Comparison of ENCODE assay signal across 8 cellular contexts in the genomic region with DNA sequence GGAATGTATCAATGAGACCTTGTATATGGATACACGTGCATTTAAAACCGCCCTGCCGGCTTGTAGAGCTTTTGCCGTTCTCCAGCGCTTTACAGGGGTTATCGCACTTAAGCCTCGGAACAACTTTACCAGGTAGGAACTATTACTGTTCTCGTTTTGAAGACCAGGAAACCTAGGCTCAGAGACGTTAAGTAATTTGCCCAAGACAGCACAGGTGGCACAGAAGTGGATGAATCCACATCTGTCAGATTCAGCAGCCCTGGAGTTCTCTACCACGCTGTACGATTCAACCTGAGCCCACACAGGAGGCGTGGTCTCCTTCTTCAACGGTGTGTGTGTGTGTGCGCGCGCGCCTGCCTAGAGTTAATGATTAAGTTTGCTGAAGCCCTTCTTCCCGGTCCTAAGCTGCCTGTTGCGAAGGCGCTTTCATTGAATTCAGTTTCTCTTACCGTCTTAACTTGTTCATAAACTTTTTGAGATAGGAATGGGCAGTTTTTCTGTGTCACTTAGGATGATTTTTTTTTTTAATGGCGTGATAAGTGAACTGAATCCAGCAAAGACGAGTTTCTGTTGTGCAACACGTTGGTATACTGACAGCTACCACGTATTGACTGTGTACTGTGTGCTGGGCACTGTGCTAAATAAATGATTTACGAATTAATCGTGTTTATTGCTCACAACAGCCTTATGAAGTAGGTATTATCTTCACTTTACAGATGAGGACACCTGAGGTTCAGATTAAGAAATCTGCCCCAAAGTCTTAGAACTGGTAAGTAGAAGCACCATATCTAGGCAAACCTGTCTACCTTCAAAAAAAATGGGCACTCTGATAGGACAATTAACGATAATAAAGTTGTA.
A peak's percentile ranks its signal among the peaks of the same experiment; 100 is the strongest.
DNase-seq lines count a peak whose midpoint lies in the region; ATAC-seq and TF ChIP-seq lines count a peak whose summit lies in the region.

No MANE protein-coding gene starts in this region.

- H3K36me3 ChIP-seq in HCT116 (ENCODE audit: control insufficient read depth in 1 of 2, insufficient read depth in 2 of 2, low read length in 2 of 2) (no peaks in the 10 kb centered on the region), MM.1S (replicated peaks; ENCODE audit: insufficient read depth, low read length) (no peaks in the 10 kb centered on the region; the same call in 1 of the 2 replicates), vagina (no peaks in the 10 kb centered on the region)

- intact Hi-C loops in HCT116 (cut with micrococcal nuclease): loop anchor here (1.0 to 5.0 kb wide), 4 partner anchors 42 to 165 kb away; a partner anchor contains a TSS
- intact Hi-C loops in Right ventricle myocardium inferior (cut with DNase I): loop anchor here (2.0 to 5.0 kb wide), 4 partner anchors 42 to 828 kb away; no protein-coding TSS in a partner anchor
- intact Hi-C loops in vagina (cut with DNase I): loop anchor here (5.0 to 10.0 kb wide), 2 partner anchors 722 to 830 kb away; no protein-coding TSS in a partner anchor

- peak overlapping the region; percentile 98 for H3K27ac ChIP-seq in HCT116 (ENCODE audit: low read depth, low read length)
- peak overlapping the region; percentile 78 for H3K27ac ChIP-seq in MM.1S (ENCODE audit: low read length)
- peak overlapping the region; percentile 60 for H3K27ac ChIP-seq in vagina

- TF ChIP-seq CTCF in HCT116 (IDR thresholded peaks at IDR 0.05 in 2 of 3, conservative IDR thresholded peaks at IDR 0.05 in 1 of 3; ENCODE audit: borderline replicate concordance in 1 of 3, insufficient read depth in 1 of 3, low read depth in 2 of 3, low read length in 2 of 3) (no peak), MM.1S (IDR thresholded peaks at IDR 0.05; ENCODE audit: low read length) (no peak), progenitor cell of endocrine pancreas (IDR thresholded peaks at IDR 0.05; ENCODE audit: unreplicated experiment) (no peak), vagina (IDR thresholded peaks at IDR 0.05) (no peak)

- peak; percentile 88 for DNase-seq in GF-D8 (lab: John Stamatoyannopoulos, UW)
- DNase-seq in HCT116 (ENCODE audit: low read depth, low spot score): peak; percentile 79
- peak; percentile 83 for DNase-seq in MM.1S
- DNase-seq in SIG-M5 treated with dmso at 0.1 percent for 504 hours (lab: John Stamatoyannopoulos, UW; ENCODE audit: unreplicated experiment): peak; percentile 88
- DNase-seq in activated naive CD4-positive, alpha-beta T cell (lab: John Stamatoyannopoulos, UW): peak; percentile 10 to 55 (median 41)
- peak; percentile 82 for DNase-seq in Right ventricle myocardium inferior (ENCODE audit: missing footprints)
- peak; percentile 77 for DNase-seq in progenitor cell of endocrine pancreas (ENCODE audit: low spot score, unreplicated experiment)
- no peak for DNase-seq in vagina (ENCODE audit: extremely low spot score in 2 of 2)

- peaks cover 19% of the 10 kb centered on the region for H3F3A ChIP-seq in MM.1S (ENCODE audit: insufficient read depth, low read length)

- peaks cover 91% of the 10 kb centered on the region for H3K79me2 ChIP-seq in HCT116 (ENCODE audit: insufficient read depth, low read length)
- peaks cover 80% of the 10 kb centered on the region for H3K79me2 ChIP-seq in MM.1S (ENCODE audit: low read length)

- no peaks in the 10 kb centered on the region for H3K9me3 ChIP-seq in HCT116 (ENCODE audit: control insufficient read depth in 1 of 2, insufficient read depth in 1 of 2, low read depth in 1 of 2, low read length in 2 of 2)
- H3K9me3 ChIP-seq in MM.1S (replicated peaks; ENCODE audit: insufficient read depth, low read length): no peaks in the 10 kb centered on the region
- H3K9me3 ChIP-seq in vagina: no peaks in the 10 kb centered on the region

- no peaks in the 10 kb centered on the region for H3K36me3 Mint-ChIP-seq in progenitor cell of endocrine pancreas (ENCODE audit: insufficient read depth)

- RAD21 ChIA-PET in HCT116 (lab: Charles Lee; ENCODE audit: low non-redundant PET in 1 of 2, low total read pairs in 2 of 2, uncharacterized antibody in 2 of 2, unreplicated experiment in 2 of 2): interaction anchor here in 1 of 2 experiments (1.1 kb wide), 1 partner anchor 328 kb away, joined by 3 read pairs; no protein-coding TSS in a partner anchor

- H3K4me1 ChIP-seq in HCT116 (ENCODE audit: control insufficient read depth in 1 of 2, insufficient read depth in 2 of 2, low read length in 2 of 2) (peaks cover 26 to 44% of the 10 kb centered on the region in 2 experiments), MM.1S (ENCODE audit: low read length) (no peaks in the 10 kb centered on the region), vagina (peaks cover 38% of the 10 kb centered on the region)

- TF ChIP-seq RAD21 in HCT116 (IDR thresholded peaks at IDR 0.05; ENCODE audit: low read depth): no peak

- H3K4me3 ChIP-seq in HCT116 (replicated peaks in 1 of 2; ENCODE audit: low read depth in 1 of 2, low read length in 2 of 2) (peak overlapping the region; percentile 72 to 90), MM.1S (ENCODE audit: low read length) (peak overlapping the region; percentile 73), vagina (peak overlapping the region; percentile 45 to 58)

- H3K9me2 ChIP-seq in HCT116 (ENCODE audit: insufficient read depth) (no peaks in the 10 kb centered on the region), MM.1S (replicated peaks; ENCODE audit: insufficient read depth, low read length) (no peaks in the 10 kb centered on the region)

- peak overlapping the region; percentile 99 for H3K4me3 Mint-ChIP-seq in progenitor cell of endocrine pancreas (ENCODE audit: low read depth)

- peaks cover 24% of the 10 kb centered on the region for H3K4me1 Mint-ChIP-seq in progenitor cell of endocrine pancreas (ENCODE audit: low read depth)

- H3K9me3 Mint-ChIP-seq in progenitor cell of endocrine pancreas (ENCODE audit: low read depth): no peaks in the 10 kb centered on the region

- H3K9ac ChIP-seq in HCT116 (ENCODE audit: low read length) (peak overlapping the region; percentile 85), MM.1S (ENCODE audit: low read length) (peak overlapping the region; percentile 68)

- peak overlapping the region; percentile 85 for H3K4me2 ChIP-seq in HCT116 (ENCODE audit: low read length)
- H3K4me2 ChIP-seq in MM.1S (ENCODE audit: low read depth, low read length): peak overlapping the region; percentile 73

- H3K27me3 ChIP-seq in HCT116 (ENCODE audit: insufficient read depth, low read length): no peaks in the 10 kb centered on the region
- H3K27me3 ChIP-seq in MM.1S (replicated peaks; ENCODE audit: insufficient read depth, low read length): no peaks in the 10 kb centered on the region
- no peaks in the 10 kb centered on the region for H3K27me3 ChIP-seq in vagina

- H3K27ac Mint-ChIP-seq in progenitor cell of endocrine pancreas: peak overlapping the region; percentile 99

- H3K27me3 Mint-ChIP-seq in progenitor cell of endocrine pancreas: no peaks in the 10 kb centered on the region

- CTCF ChIA-PET in HCT116 (lab: Charles Lee): interaction anchor here (1.2 to 2.0 kb wide), 5 partner anchors 42 to 412 kb away, joined by 3 to 7 read pairs (median 4); a partner anchor contains a TSS

- H2AFZ ChIP-seq in HCT116 (ENCODE audit: low read depth, low read length, poor library complexity, severe bottlenecking) (peak overlapping the region; percentile 41), MM.1S (ENCODE audit: low read length) (peak overlapping the region; percentile 33)

- ATAC-seq in HCT116 (peak; percentile 81), Right ventricle myocardium inferior (peak; percentile 47)

- H4K20me1 ChIP-seq in HCT116 (ENCODE audit: insufficient read depth): peaks cover 31% of the 10 kb centered on the region; the same call in 1 of the 2 replicates
- peaks cover 17% of the 10 kb centered on the region; the same call in 1 of the 2 replicates for H4K20me1 ChIP-seq in MM.1S (ENCODE audit: insufficient read depth, low read length)

- TF ChIP-seq POLR2A in HCT116 (IDR thresholded peaks at IDR 0.05; ENCODE audit: borderline replicate concordance, extremely low read depth, insufficient read depth, insufficient read length) (no peak), vagina (IDR thresholded peaks at IDR 0.05) (no peak)

- POLR2A ChIA-PET in HCT116 (lab: Charles Lee): interaction anchor here (1.6 to 3.6 kb wide), 3 partner anchors 43 to 447 kb away, joined by 4 to 12 read pairs (median 11); a partner anchor contains a TSS

- TSS peak; percentile 79 for BruUV-seq in HCT116 (replicated peaks; lab: Mats Ljungman, UMichigan)

TF ChIP-seq in HCT116, 20 proteins besides CTCF, POLR2A, EP300 and RAD21 (continues in another document):
- no peak for TF ChIP-seq SP1 (IDR thresholded peaks at IDR 0.05; ENCODE audit: low read depth)
- no peak for TF ChIP-seq EZH2 (IDR thresholded peaks at IDR 0.05)
- no peak for TF ChIP-seq EGR1 (IDR thresholded peaks at IDR 0.05; ENCODE audit: low read depth)
- no peak for TF ChIP-seq SIN3A (IDR thresholded peaks at IDR 0.05; ENCODE audit: low read depth)
- no peak for TF ChIP-seq FOSL1 (IDR thresholded peaks at IDR 0.05; ENCODE audit: low read depth)
- no peak for TF ChIP-seq JUND (IDR thresholded peaks at IDR 0.05)
- TF ChIP-seq, protein P1, sequence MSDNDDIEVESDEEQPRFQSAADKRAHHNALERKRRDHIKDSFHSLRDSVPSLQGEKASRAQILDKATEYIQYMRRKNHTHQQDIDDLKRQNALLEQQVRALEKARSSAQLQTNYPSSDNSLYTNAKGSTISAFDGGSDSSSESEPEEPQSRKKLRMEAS (IDR thresholded peaks at IDR 0.05): no peak
- TF ChIP-seq, protein P2, sequence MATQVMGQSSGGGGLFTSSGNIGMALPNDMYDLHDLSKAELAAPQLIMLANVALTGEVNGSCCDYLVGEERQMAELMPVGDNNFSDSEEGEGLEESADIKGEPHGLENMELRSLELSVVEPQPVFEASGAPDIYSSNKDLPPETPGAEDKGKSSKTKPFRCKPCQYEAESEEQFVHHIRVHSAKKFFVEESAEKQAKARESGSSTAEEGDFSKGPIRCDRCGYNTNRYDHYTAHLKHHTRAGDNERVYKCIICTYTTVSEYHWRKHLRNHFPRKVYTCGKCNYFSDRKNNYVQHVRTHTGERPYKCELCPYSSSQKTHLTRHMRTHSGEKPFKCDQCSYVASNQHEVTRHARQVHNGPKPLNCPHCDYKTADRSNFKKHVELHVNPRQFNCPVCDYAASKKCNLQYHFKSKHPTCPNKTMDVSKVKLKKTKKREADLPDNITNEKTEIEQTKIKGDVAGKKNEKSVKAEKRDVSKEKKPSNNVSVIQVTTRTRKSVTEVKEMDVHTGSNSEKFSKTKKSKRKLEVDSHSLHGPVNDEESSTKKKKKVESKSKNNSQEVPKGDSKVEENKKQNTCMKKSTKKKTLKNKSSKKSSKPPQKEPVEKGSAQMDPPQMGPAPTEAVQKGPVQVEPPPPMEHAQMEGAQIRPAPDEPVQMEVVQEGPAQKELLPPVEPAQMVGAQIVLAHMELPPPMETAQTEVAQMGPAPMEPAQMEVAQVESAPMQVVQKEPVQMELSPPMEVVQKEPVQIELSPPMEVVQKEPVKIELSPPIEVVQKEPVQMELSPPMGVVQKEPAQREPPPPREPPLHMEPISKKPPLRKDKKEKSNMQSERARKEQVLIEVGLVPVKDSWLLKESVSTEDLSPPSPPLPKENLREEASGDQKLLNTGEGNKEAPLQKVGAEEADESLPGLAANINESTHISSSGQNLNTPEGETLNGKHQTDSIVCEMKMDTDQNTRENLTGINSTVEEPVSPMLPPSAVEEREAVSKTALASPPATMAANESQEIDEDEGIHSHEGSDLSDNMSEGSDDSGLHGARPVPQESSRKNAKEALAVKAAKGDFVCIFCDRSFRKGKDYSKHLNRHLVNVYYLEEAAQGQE (IDR thresholded peaks at IDR 0.05; ENCODE audit: low read depth): no peak

Comparison
In these comparisons a context has a peak if more than half of its experiments do, and no peak if none do; other contexts are left out.
1. DNase-seq: peak in GF-D8 (single experiment), HCT116 (single experiment), MM.1S (single experiment), SIG-M5 treated with dmso at 0.1 percent for 504 hours (single experiment), activated naive CD4-positive, alpha-beta T cell (4 of 4), Right ventricle myocardium inferior (single experiment) and progenitor cell of endocrine pancreas (single experiment); none in vagina (0 of 2).
2. Peak in every context shown above with its lines, with median percentiles within 50 percentile points of each other: H3K27ac ChIP-seq and H3K4me3 ChIP-seq.